In the genomic region with DNA sequence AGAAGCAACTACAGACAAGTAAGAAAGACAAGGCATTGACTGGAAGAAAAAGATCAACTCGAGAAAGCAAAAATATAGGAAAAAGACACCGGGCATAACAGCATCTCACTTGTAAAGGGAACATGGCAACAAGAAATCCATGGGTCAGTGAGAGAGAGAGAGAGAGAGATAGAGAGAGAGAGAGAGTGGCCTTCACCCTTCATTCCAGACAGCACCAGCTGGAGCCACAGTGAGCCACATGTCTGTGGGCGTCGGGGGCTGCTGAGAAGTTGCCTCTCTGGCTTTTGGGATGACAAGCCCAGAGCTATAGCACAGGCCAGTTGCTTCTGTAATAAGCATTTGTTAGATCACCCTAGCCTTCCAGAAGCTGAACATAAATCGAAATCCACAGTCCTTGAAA, we compare ENCODE assay signal across 31 cellular contexts.
"Had no signal": no experiment of that assay in that cellular context is flagged by ENCODE, and none has a peak within 500 bp of the region (broad histone marks: within the 10 kb centered on the region; RNA-seq: fewer than 3 reads in every experiment).

No MANE protein-coding gene starts in this region.

- H3K4me1 ChIP-seq: colonic mucosa, foreskin keratinocyte, gastroesophageal sphincter, lower lobe of right lung, psoas muscle, sigmoid colon, suprapubic skin, transverse colon, upper lobe of right lung, uterus had no signal

- H3K4me1 Mint-ChIP-seq: endodermal cell; naive B cell; stimulated activated naive CD8-positive, alpha-beta T cell treated with anti-CD3 and anti-CD28 coated beads, Interleukin-15, amount 100 ng/mL, for 72 hours had no signal

- H3K4me3 ChIP-seq: colonic mucosa, gastroesophageal sphincter, heart right ventricle, lower lobe of right lung, ovary, psoas muscle, sigmoid colon, skin epidermis, suprapubic skin, transverse colon, upper lobe of right lung, uterus had no signal

- DNase-seq: colonic mucosa; effector CD8-positive, alpha-beta T cell; endodermal cell; foreskin keratinocyte; heart right ventricle; hippocampal formation; kidney glomerular epithelial cell; left colon; left ventricle myocardium superior; lower lobe of right lung; naive B cell; ovary; posterior cingulate gyrus; psoas muscle; right cardiac atrium; sigmoid colon; stimulated activated CD4-positive, alpha-beta T cell treated with anti-CD3 and anti-CD28 coated beads, Interleukin-15, amount 100 ng/mL, for 24 hours; stimulated activated CD4-positive, alpha-beta T cell treated with anti-CD3 and anti-CD28 coated beads, Interleukin-2, amount 100 ng/mL, for 48 hours; stimulated activated naive CD4-positive, alpha-beta T cell; stimulated activated naive CD8-positive, alpha-beta T cell treated with anti-CD3 and anti-CD28 coated beads, Interleukin-15, amount 100 ng/mL, for 72 hours; transverse colon; upper lobe of right lung; uterus had no signal

- H3K27me3 ChIP-seq: colonic mucosa, foreskin keratinocyte, heart right ventricle, ovary, sigmoid colon, suprapubic skin, transverse colon, upper lobe of right lung, uterus had no signal

- H3K36me3 Mint-ChIP-seq: naive B cell; natural killer cell treated with Interleukin-12 subunit alpha and Interleukin-12 subunit beta and Interleukin-15 and Interleukin-18, amount 100 ng/mL, for 72 hours had no signal

- H3K4me3 Mint-ChIP-seq: dendritic cell treated with granulocyte-macrophage colony-stimulating factor and Interleukin-4, amounts not matched to agents 40 ng/mL and 50 ng/mL, for 4 days; endodermal cell; naive B cell; natural killer cell treated with Interleukin-12 subunit alpha and Interleukin-12 subunit beta and Interleukin-15 and Interleukin-18, amount 100 ng/mL, for 72 hours; neural crest cell; stimulated activated naive CD8-positive, alpha-beta T cell treated with anti-CD3 and anti-CD28 coated beads, Interleukin-15, amount 100 ng/mL, for 72 hours had no signal

- H3K9me3 Mint-ChIP-seq: dendritic cell treated with granulocyte-macrophage colony-stimulating factor and Interleukin-4, amounts not matched to agents 40 ng/mL and 50 ng/mL, for 4 days; naive B cell; natural killer cell treated with Interleukin-12 subunit alpha and Interleukin-12 subunit beta and Interleukin-15 and Interleukin-18, amount 100 ng/mL, for 72 hours; neural crest cell; stimulated activated naive CD8-positive, alpha-beta T cell treated with anti-CD3 and anti-CD28 coated beads, Interleukin-15, amount 100 ng/mL, for 72 hours had no signal

- ATAC-seq: esophagus mucosa; foreskin keratinocyte; gastroesophageal sphincter; heart right ventricle; left colon; left ventricle myocardium superior; lower lobe of right lung; natural killer cell treated with Interleukin-12 subunit alpha and Interleukin-12 subunit beta and Interleukin-15 and Interleukin-18, amount 100 ng/mL, for 72 hours; psoas muscle; right cardiac atrium; stimulated activated naive CD8-positive, alpha-beta T cell treated with anti-CD3 and anti-CD28 coated beads, Interleukin-15, amount 100 ng/mL, for 72 hours; upper lobe of right lung had no signal

- H3K27ac Mint-ChIP-seq: dendritic cell treated with granulocyte-macrophage colony-stimulating factor and Interleukin-4, amounts not matched to agents 40 ng/mL and 50 ng/mL, for 4 days; endodermal cell; natural killer cell treated with Interleukin-12 subunit alpha and Interleukin-12 subunit beta and Interleukin-15 and Interleukin-18, amount 100 ng/mL, for 72 hours had no signal

- H3K27ac ChIP-seq: colonic mucosa, epithelial cell of prostate, foreskin keratinocyte, gastroesophageal sphincter, heart right ventricle, lower lobe of right lung, psoas muscle, sigmoid colon, skin epidermis, suprapubic skin, transverse colon, upper lobe of right lung, uterus had no signal

- H3K9me3 ChIP-seq: colonic mucosa, gastroesophageal sphincter, lower lobe of right lung, ovary, psoas muscle, sigmoid colon, suprapubic skin, transverse colon, upper lobe of right lung, uterus had no signal

- H3K36me3 ChIP-seq: colonic mucosa, gastroesophageal sphincter, heart right ventricle, lower lobe of right lung, ovary, sigmoid colon, suprapubic skin, transverse colon, upper lobe of right lung, uterus had no signal
